9 cellular contexts compared by ENCODE assay signal in genomic region chr21:43916691-43917514, GRCh38. TPM values are rescaled to one million over a fixed set of nuclear protein-coding genes. Genes with fewer than 3 reads are reported as not detected.
DNase-seq lines count a peak whose midpoint lies in the region; ATAC-seq and TF ChIP-seq lines count a peak whose summit lies in the region.
"Had no signal": no experiment of that assay in that cellular context is flagged by ENCODE, and none has a peak within 500 bp of the region (broad histone marks: within the 10 kb centered on the region; RNA-seq: fewer than 3 reads in every experiment).

No MANE protein-coding gene starts in this region.

- DNase-seq in CD14-positive monocyte (ENCODE audit: low spot score) (peak; percentile 34), HUDEP-2 (lab: John Stamatoyannopoulos, UW; ENCODE audit: unreplicated experiment in 76 of 76) (peak in 67 of 76 experiments; percentile 7 to 79 (median 52)), Right ventricle myocardium inferior (ENCODE audit: missing footprints) (no peak), cortex of kidney (lab: John Stamatoyannopoulos, UW) (no peak), omental fat pad (ENCODE audit: low spot score) (no peak)
- peak; percentile 26 for DNase-seq in activated CD8-positive, alpha-beta memory T cell treated with anti-CD3 and anti-CD28 coated beads, Interleukin-2, amount 50 U/mL, for 1 hour (ENCODE audit: extremely low read depth)
- DNase-seq in stimulated activated CD8-positive, alpha-beta memory T cell treated with anti-CD3 and anti-CD28 coated beads, Interleukin-12 subunit alpha, Interleukin-12 subunit beta, amount 100 ng/mL, for 1 hour (ENCODE audit: low read depth), result peak; percentile 53

- peak; percentile 41 for ATAC-seq in Right ventricle myocardium inferior
- no peak for ATAC-seq in GM21528 (IDR thresholded peaks at IDR 0.05; ENCODE audit: low FRiP score, unreplicated experiment)
- ATAC-seq in omental fat pad (ENCODE audit: low FRiP score), result no peak

- peaks cover 45% of the 10 kb centered on the region for H3K4me1 Mint-ChIP-seq in CD14-positive monocyte

- H3K27me3 Mint-ChIP-seq in CD14-positive monocyte (ENCODE audit: low read depth in 3 of 3), result peaks cover 0 to 12% (median 3%) of the 10 kb centered on the region in 3 donors
- H3K27me3 Mint-ChIP-seq: brain had no signal

- H3K36me3 Mint-ChIP-seq in CD14-positive monocyte, result peaks cover 25 to 36% of the 10 kb centered on the region in 2 donors

- peaks cover 5 to 13% (median 10%) of the 10 kb centered on the region in 7 donors for H3K9me3 Mint-ChIP-seq in CD14-positive monocyte

- H3K4me3 Mint-ChIP-seq in CD14-positive monocyte, result peak overlapping the region; percentile 65 to 92
- H3K4me3 Mint-ChIP-seq: brain had no signal

- intact Hi-C loops in CD14-positive monocyte (cut with micrococcal nuclease) (loop anchor here (2.0 to 10.0 kb wide), 2 partner anchors 106 to 242 kb away; no protein-coding TSS in a partner anchor), Right ventricle myocardium inferior (cut with DNase I) (no loop called here)

- TF ChIP-seq CTCF in CD14-positive monocyte (IDR thresholded peaks at IDR 0.05) (no peak), omental fat pad (IDR thresholded peaks at IDR 0.05) (no peak)

- H3K27ac Mint-ChIP-seq in CD14-positive monocyte, result peak overlapping the region in 4 of 7 donors; percentile 43 to 72 (median 59)

RNA-seq across cellular contexts. Expression of gene AGPAT3, which starts 51.9 kb away (rescaled TPM):
- 10 to 100 TPM; 24.9 to 26.2 TPM for polyA plus RNA-seq in CD14-positive monocyte
- total RNA-seq in Right ventricle myocardium inferior (93.4 TPM), omental fat pad (10 to 100 TPM; 29.7 to 47.0 (median 43.3) TPM)

Comparison
In these comparisons a context has a peak if more than half of its experiments do, and no peak if none do; other contexts are left out.
1. DNase-seq: peak in CD14-positive monocyte (single experiment), HUDEP-2 (67 of 76), activated CD8-positive, alpha-beta memory T cell treated with anti-CD3 and anti-CD28 coated beads, Interleukin-2, amount 50 U/mL, for 1 hour (single experiment) and stimulated activated CD8-positive, alpha-beta memory T cell treated with anti-CD3 and anti-CD28 coated beads, Interleukin-12 subunit alpha, Interleukin-12 subunit beta, amount 100 ng/mL, for 1 hour (single experiment); none in Right ventricle myocardium inferior (single experiment), cortex of kidney (single experiment) and omental fat pad (single experiment).